17 cellular contexts compared by ENCODE assay signal in genomic region chr2:231523451-231524266, GRCh38. TPM values are rescaled to one million over a fixed set of nuclear protein-coding genes. Genes with fewer than 3 reads are reported as not detected.
DNase-seq lines count a peak whose midpoint lies in the region; ATAC-seq, FAIRE-seq and TF ChIP-seq lines count a peak whose summit lies in the region.
"Had no signal": no experiment of that assay in that cellular context is flagged by ENCODE, and none has a peak within 500 bp of the region (broad histone marks: within the 10 kb centered on the region; RNA-seq: fewer than 3 reads in every experiment).

No MANE protein-coding gene starts in this region.

- H3K4me2 ChIP-seq in K562 (ENCODE audit: insufficient read depth, low read length) (no peak overlapping the region), parathyroid adenoma (ENCODE audit: low read length) (no peak overlapping the region)

- no peaks in the 10 kb centered on the region for H3K79me2 ChIP-seq in K562 (ENCODE audit: control insufficient read depth, insufficient read depth, low read length)
- H3K79me2 ChIP-seq in parathyroid adenoma, result no peaks in the 10 kb centered on the region

- 44% methylated on average over 6 of the region's 10 CpGs for WGBS in K562 (ENCODE audit: insufficient coverage, low coverage, missing lambda C conversion rate)

- in situ Hi-C loops in KBM-7 (cut with MboI; ENCODE audit: low pct_unique_long_range_greater_than_20kb, low sequenced_read_pairs), result no loop called here
- in situ Hi-C loops in K562 (cut with MboI), result no loop called here

- H2AFZ ChIP-seq in K562 (ENCODE audit: low read depth, low read length) (no peak overlapping the region), parathyroid adenoma (peak overlapping the region; percentile 48)

- intact Hi-C loops in activated CD4-positive, alpha-beta T cell treated with anti-CD3 and anti-CD28 coated beads, Interleukin-2, amount 10 ng/mL, durations not matched to agents 24 days and 14 days (cut with micrococcal nuclease), result no loop called here
- intact Hi-C loops in K562 (cut with micrococcal nuclease), result no loop called here

- H3K36me3 Mint-ChIP-seq in activated CD4-positive, alpha-beta T cell treated with anti-CD3 and anti-CD28 coated beads, Interleukin-2, amount 10 ng/mL, durations not matched to agents 24 days and 14 days (ENCODE audit: low read depth), result no peaks in the 10 kb centered on the region

- peaks cover 2% of the 10 kb centered on the region for H3K9me1 ChIP-seq in K562 (ENCODE audit: control insufficient read depth, insufficient read depth, low read length)

- H3K27me3 Mint-ChIP-seq in activated CD4-positive, alpha-beta T cell treated with anti-CD3 and anti-CD28 coated beads, Interleukin-2, amount 10 ng/mL, durations not matched to agents 24 days and 14 days, result peaks cover 25% of the 10 kb centered on the region

- H3K4me3 Mint-ChIP-seq in activated CD4-positive, alpha-beta T cell treated with anti-CD3 and anti-CD28 coated beads, Interleukin-2, amount 10 ng/mL, durations not matched to agents 24 days and 14 days, result peak overlapping the region; percentile 34
- H3K4me3 Mint-ChIP-seq: HFFc6 had no signal

- no peak for TF ChIP-seq POLR2A in K562 (conservative IDR thresholded peaks at IDR 0.05)

- CTCF ChIA-PET in K562 (lab: Yijun Ruan, JAX; ENCODE audit: low intra/inter-chr PET ratio), result no interaction called here

- TF ChIP-seq CTCF in K562 (IDR thresholded peaks at IDR 0.05 in 2 of 3, conservative IDR thresholded peaks at IDR 0.05 in 1 of 3; ENCODE audit: insufficient read depth in 2 of 3, low read depth in 1 of 3, low read length in 3 of 3), result no peak
- no peak for TF ChIP-seq CTCF in parathyroid adenoma (IDR thresholded peaks at IDR 0.05)

- H3K9me3 Mint-ChIP-seq in activated CD4-positive, alpha-beta T cell treated with anti-CD3 and anti-CD28 coated beads, Interleukin-2, amount 10 ng/mL, durations not matched to agents 24 days and 14 days, result no peaks in the 10 kb centered on the region

- no peak overlapping the region for H3K4me3 ChIP-seq in K562
- no peak overlapping the region for H3K4me3 ChIP-seq in parathyroid adenoma (ENCODE audit: low read depth, low read length)
- H3K4me3 ChIP-seq: testis had no signal

- POLR2A ChIA-PET in K562 (lab: Yijun Ruan, JAX), result interaction anchor here (1.7 kb wide), 1 partner anchor 9 kb away, joined by 7 read pairs; no protein-coding TSS in a partner anchor

- H3K4me1 Mint-ChIP-seq in activated CD4-positive, alpha-beta T cell treated with anti-CD3 and anti-CD28 coated beads, Interleukin-2, amount 10 ng/mL, durations not matched to agents 24 days and 14 days, result peaks cover 16% of the 10 kb centered on the region

- H3K27ac ChIP-seq in K562 (ENCODE audit: extremely low read depth, low read depth, low read length) (no peak overlapping the region), parathyroid adenoma (no peak overlapping the region)
- H3K27ac ChIP-seq: testis had no signal

- TF ChIP-seq RAD21 in K562 (CRISPR knock-in tag; conservative IDR thresholded peaks at IDR 0.05 in 1 of 2, IDR thresholded peaks at IDR 0.05 in 1 of 2), result no peak

- H4K20me1 ChIP-seq in K562 (replicated peaks; ENCODE audit: control insufficient read depth, insufficient read depth, low read length), result no peaks in the 10 kb centered on the region

- ATAC-seq in K562 (no peak), HG02981 (IDR thresholded peaks at IDR 0.05; ENCODE audit: unreplicated experiment) (no peak)

- H3K9ac ChIP-seq in K562 (ENCODE audit: insufficient read depth in 1 of 2, low read depth in 2 of 2, low read length in 2 of 2), result peak overlapping the region in 1 of 2 experiments; percentile 74; a peak in 2 of 4 replicates
- no peak overlapping the region for H3K9ac ChIP-seq in parathyroid adenoma

- DNase-seq in activated CD4-positive, alpha-beta T cell treated with anti-CD3 and anti-CD28 coated beads, Interleukin-2, amount 10 ng/mL, durations not matched to agents 24 days and 14 days, result peak; percentile 70
- DNase-seq in activated CD4-positive, alpha-beta T cell treated with anti-CD3 and anti-CD28 coated beads, Interleukin-2, amount 50 U/mL, for 4 hours, result no peak
- peak; percentile 67 for DNase-seq in KBM-7
- no peak for DNase-seq in K562 (ENCODE audit: extremely low read depth in 1 of 4, low spot score in 3 of 4)
- DNase-seq in NCI-H2227 treated with DMSO at 0.1 percent for 48 hours (lab: John Stamatoyannopoulos, UW), result no peak
- no peak for DNase-seq in iPS-NIHi11 (ENCODE audit: low spot score)
- DNase-seq: activated CD4-positive, alpha-beta T cell treated with anti-CD3 and anti-CD28 coated beads for 48 hours; HFFc6; mammary epithelial cell; NCI-H1105; NCI-H446; testis had no signal

- H3K4me1 ChIP-seq in K562 (replicated peaks in 1 of 2; ENCODE audit: control insufficient read depth in 2 of 2, insufficient read depth in 2 of 2, low read length in 2 of 2) (peaks cover 11 to 19% of the 10 kb centered on the region in 2 experiments; a peak in 4 of 5 replicates), parathyroid adenoma (peaks cover 6% of the 10 kb centered on the region)

- H3K9me3 ChIP-seq in K562 (replicated peaks; ENCODE audit: control insufficient read depth, insufficient read depth, low read depth, low read length) (no peaks in the 10 kb centered on the region), parathyroid adenoma (ENCODE audit: control insufficient read depth, low read length) (no peaks in the 10 kb centered on the region)
- H3K9me3 ChIP-seq: testis had no signal

- no peaks in the 10 kb centered on the region; a peak in 2 of 5 replicates for H3K27me3 ChIP-seq in K562 (ENCODE audit: control insufficient read depth in 2 of 2, insufficient read depth in 2 of 2, low read length in 2 of 2)
- H3K27me3 ChIP-seq in parathyroid adenoma (ENCODE audit: control insufficient read depth, insufficient read depth, low read length), result no peaks in the 10 kb centered on the region
- H3K27me3 ChIP-seq: testis had no signal

- H3K36me3 ChIP-seq in K562 (ENCODE audit: control insufficient read depth, insufficient read depth, low read length) (no peaks in the 10 kb centered on the region), parathyroid adenoma (ENCODE audit: control insufficient read depth, insufficient read depth, low read length) (no peaks in the 10 kb centered on the region)

- no peak overlapping the region for H3K27ac Mint-ChIP-seq in activated CD4-positive, alpha-beta T cell treated with anti-CD3 and anti-CD28 coated beads, Interleukin-2, amount 10 ng/mL, durations not matched to agents 24 days and 14 days
- H3K27ac Mint-ChIP-seq: HFFc6 had no signal

- no TSS peak for BruUV-seq in K562 (replicated peaks; lab: Mats Ljungman, UMichigan)

- no peak for FAIRE-seq in K562 (lab: Jason Lieb, UNC)
- FAIRE-seq: A204.1 had no signal

- no peak for TF ChIP-seq EP300 in K562 (IDR thresholded peaks at IDR 0.05; ENCODE audit: low read length)

RNA-seq across cellular contexts. Expression of gene NMUR1, which starts 6.6 kb away (rescaled TPM):
- 0.09 TPM in 1 of 2 replicates, not detected in the other for total RNA-seq in activated CD4-positive, alpha-beta T cell treated with anti-CD3 and anti-CD28 coated beads, Interleukin-2, amount 10 ng/mL, durations not matched to agents 24 days and 14 days
- total RNA-seq in K562 (2011; cell fraction: chromatin; rRNA removed; ENCODE audit: low replicate concordance), result 0.35 and 0.83 TPM in 2 replicates
- 0.53 and 0.83 TPM in 2 replicates for total RNA-seq in K562 (2011; cell fraction: nucleolus; rRNA removed)
- 0.51 and 0.61 TPM in 2 replicates for total RNA-seq in K562 (2011; cell fraction: nucleoplasm; rRNA removed)
- 0.05 and 0.20 TPM in 2 replicates for total RNA-seq in K562 (2014; rRNA removed)
- total RNA-seq in K562 (2014; rRNA removed; fragmentation: Illumina TruSeq; extraction: Trizol), result 0.07 and 0.16 TPM in 2 replicates
- 0.08 and 0.18 TPM in 2 replicates for total RNA-seq in K562 (2015; rRNA removed; fragmentation: Illumina TruSeq; extraction: Trizol)
- 0.27 and 0.34 TPM in 2 replicates for total RNA-seq in K562 (2021)
- 0.15 and 0.19 TPM in 2 replicates for polyA plus RNA-seq in K562 (2011; rRNA removed)
- 0.16 and 0.32 TPM in 2 replicates for polyA plus RNA-seq in K562 (2011; cell fraction: cytosol; rRNA removed)
- polyA plus RNA-seq in K562 (2011; cell fraction: nucleus; rRNA removed), result 0.48 and 0.51 TPM in 2 replicates
- polyA plus RNA-seq in K562 (2012), result 0.38 and 0.71 TPM in 2 replicates
- 0.15 and 0.21 TPM in 2 replicates for polyA plus RNA-seq in K562 (2014; fragmentation: Illumina TruSeq; extraction: Trizol)
- polyA plus RNA-seq in K562 (2014; fragmentation: Nextera tagmentation; extraction: Ambion mirVana), result under 1 TPM; 0.01 to 0.06 TPM
- 0.12 and 0.15 TPM in 2 replicates for polyA plus RNA-seq in K562 (2014; rRNA removed)
- 0.06 TPM in 1 of 2 replicates, not detected in the other for polyA minus RNA-seq in K562 (2011; rRNA and poly(A)+ RNA removed)
- polyA minus RNA-seq in K562 (2011; cell fraction: cytosol; rRNA and poly(A)+ RNA removed), result not detected in 2 replicates
- 0.11 and 0.13 TPM in 2 replicates for polyA minus RNA-seq in K562 (2011; cell fraction: nucleus; rRNA and poly(A)+ RNA removed)
- total RNA-seq: dermis microvascular lymphatic vessel endothelial cell, HFFc6, mammary epithelial cell, osteocyte had no signal
- polyA plus RNA-seq: mammary epithelial cell had no signal

RNA-seq across cellular contexts. Expression of gene NCL, which starts 59.4 kb away (rescaled TPM):
- 1,513 and 1,560 TPM in 2 replicates for total RNA-seq in activated CD4-positive, alpha-beta T cell treated with anti-CD3 and anti-CD28 coated beads, Interleukin-2, amount 10 ng/mL, durations not matched to agents 24 days and 14 days
- 134 and 401 TPM in 2 replicates for total RNA-seq in K562 (2011; cell fraction: chromatin; rRNA removed; ENCODE audit: low replicate concordance)
- total RNA-seq in K562 (2011; cell fraction: nucleolus; rRNA removed), result 48.9 and 57.2 TPM in 2 replicates
- 121 and 139 TPM in 2 replicates for total RNA-seq in K562 (2011; cell fraction: nucleoplasm; rRNA removed)
- 327 and 460 TPM in 2 replicates for total RNA-seq in K562 (2014; rRNA removed)
- 463 and 510 TPM in 2 replicates for total RNA-seq in K562 (2014; rRNA removed; fragmentation: Illumina TruSeq; extraction: Trizol)
- total RNA-seq in K562 (2015; rRNA removed; fragmentation: Illumina TruSeq; extraction: Trizol), result 315 and 361 TPM in 2 replicates
- 530 and 589 TPM in 2 replicates for total RNA-seq in K562 (2021)
- 130 and 194 TPM in 2 replicates for polyA plus RNA-seq in K562 (2011; rRNA removed)
- 35.3 and 59.4 TPM in 2 replicates for polyA plus RNA-seq in K562 (2011; cell fraction: cytosol; rRNA removed)
- polyA plus RNA-seq in K562 (2011; cell fraction: nucleus; rRNA removed), result 92.8 and 111 TPM in 2 replicates
- polyA plus RNA-seq in K562 (2012), result 251 and 327 TPM in 2 replicates
- polyA plus RNA-seq in K562 (2014; fragmentation: Illumina TruSeq; extraction: Trizol), result 609 and 732 TPM in 2 replicates
- 10 to 100 TPM; 80.9 to 92.9 TPM for polyA plus RNA-seq in K562 (2014; fragmentation: Nextera tagmentation; extraction: Ambion mirVana)
- polyA plus RNA-seq in K562 (2014; rRNA removed), result 440 and 520 TPM in 2 replicates
- 335 and 337 TPM in 2 replicates for polyA minus RNA-seq in K562 (2011; rRNA and poly(A)+ RNA removed)
- polyA minus RNA-seq in K562 (2011; cell fraction: cytosol; rRNA and poly(A)+ RNA removed), result 118 and 138 TPM in 2 replicates
- 47.0 and 106 TPM in 2 replicates for polyA minus RNA-seq in K562 (2011; cell fraction: nucleus; rRNA and poly(A)+ RNA removed)

Comparison
In these comparisons a context has a peak if more than half of its experiments do, and no peak if none do; other contexts are left out.
1. DNase-seq: peak in activated CD4-positive, alpha-beta T cell treated with anti-CD3 and anti-CD28 coated beads, Interleukin-2, amount 10 ng/mL, durations not matched to agents 24 days and 14 days (single experiment) and KBM-7 (single experiment); none in activated CD4-positive, alpha-beta T cell treated with anti-CD3 and anti-CD28 coated beads, Interleukin-2, amount 50 U/mL, for 4 hours (0 of 2), K562 (0 of 4), NCI-H2227 treated with DMSO at 0.1 percent for 48 hours (single experiment) and iPS-NIHi11 (single experiment).